In the genomic region with DNA sequence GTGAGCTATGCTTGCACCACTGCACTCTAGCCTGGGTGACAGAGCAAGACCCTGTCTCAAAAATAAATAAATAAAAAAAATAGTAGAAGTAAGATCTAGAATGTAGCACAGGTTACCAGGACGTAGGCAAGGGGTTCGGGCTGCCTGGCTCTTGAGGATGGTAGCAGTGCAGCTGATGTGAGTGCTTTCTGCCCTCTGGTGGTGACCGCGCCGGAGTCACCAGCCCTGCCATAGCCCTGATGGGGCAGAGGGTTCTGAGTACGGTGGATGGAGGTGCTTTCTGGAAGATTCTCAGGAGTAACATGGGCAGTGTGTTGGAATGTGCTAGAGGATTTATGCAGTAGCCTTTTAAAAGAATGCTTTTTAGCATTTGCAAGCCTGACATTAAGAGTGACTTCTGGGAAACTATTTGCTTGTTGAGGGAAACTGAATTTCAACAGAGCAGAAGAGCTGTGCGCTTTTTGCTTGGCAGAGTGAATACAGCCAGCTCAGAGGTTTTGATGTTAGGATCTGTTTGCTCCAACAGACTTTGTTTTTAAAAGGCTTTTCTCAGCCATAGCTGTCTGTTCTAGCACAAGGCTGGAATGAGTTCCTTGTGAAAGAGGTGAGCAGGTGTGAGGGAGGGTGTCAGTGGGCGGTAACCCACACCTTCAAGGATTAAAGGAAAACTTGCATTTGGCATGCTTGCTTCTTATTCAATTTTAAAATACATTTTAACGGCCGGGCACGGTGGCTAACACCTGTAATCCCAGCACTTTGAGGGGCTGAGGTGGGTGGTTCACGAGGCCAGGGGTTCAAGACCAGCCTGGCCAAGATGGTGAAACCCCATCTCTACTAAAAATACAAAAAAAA, we compare ENCODE assay signal across 8 cellular contexts.
DNase-seq lines count a peak whose midpoint lies in the region; ATAC-seq and TF ChIP-seq lines count a peak whose summit lies in the region.

No MANE protein-coding gene starts in this region.

- H3K4me1 Mint-ChIP-seq in IgD-negative memory B cell, result peaks cover 31 to 40% (median 36%) of the 10 kb centered on the region in 3 donors
- H3K4me1 Mint-ChIP-seq in activated naive CD8-positive, alpha-beta T cell (ENCODE audit: low read depth), result peaks cover 22% of the 10 kb centered on the region

- peaks cover 10 to 66% (median 44%) of the 10 kb centered on the region in 9 donors for H3K4me1 ChIP-seq in heart right ventricle

- H3K27ac ChIP-seq in heart right ventricle, result peak overlapping the region in 7 of 10 donors; percentile 2 to 73 (median 38)

- H3K36me3 Mint-ChIP-seq in IgD-negative memory B cell, result peaks cover 6% of the 10 kb centered on the region
- peaks cover 2% of the 10 kb centered on the region for H3K36me3 Mint-ChIP-seq in activated naive CD8-positive, alpha-beta T cell

- no peaks in the 10 kb centered on the region for H3K9me3 ChIP-seq in heart right ventricle

- no peaks in the 10 kb centered on the region for H3K9me3 Mint-ChIP-seq in IgD-negative memory B cell
- H3K9me3 Mint-ChIP-seq in activated naive CD8-positive, alpha-beta T cell (ENCODE audit: low read depth), result no peaks in the 10 kb centered on the region

- H3K27me3 ChIP-seq in heart right ventricle, result no peaks in the 10 kb centered on the region

- peaks cover 0 to 90% (median 35%) of the 10 kb centered on the region in 9 donors for H3K36me3 ChIP-seq in heart right ventricle

- intact Hi-C loops in heart right ventricle (cut with DNase I), result loop anchor here (2.0 to 10.0 kb wide), 13 partner anchors 64 to 394 kb away; a partner anchor contains a TSS

- no peak overlapping the region for H3K4me3 ChIP-seq in heart right ventricle

- peak overlapping the region in 1 of 3 donors; percentile 57 for H3K27ac Mint-ChIP-seq in IgD-negative memory B cell
- peak overlapping the region; percentile 77 for H3K27ac Mint-ChIP-seq in activated naive CD8-positive, alpha-beta T cell

- WGBS in heart right ventricle, 2 donors, result 61 to 64% methylated on average over 12 of the region's 12 CpGs

- peak; percentile 15 for DNase-seq in DMS79 (lab: John Stamatoyannopoulos, UW)
- peak; percentile 46 for DNase-seq in T follicular helper cell (ENCODE audit: low read depth)
- peak; percentile 61 to 71 for DNase-seq in heart right ventricle
- DNase-seq in retina, result peak; percentile 38

- TF ChIP-seq CTCF in heart right ventricle (IDR thresholded peaks at IDR 0.05), result peak; percentile 34 to 81 (median 72)

- H3K4me3 Mint-ChIP-seq in IgD-negative memory B cell, result peak overlapping the region in 3 of 4 donors; percentile 3 to 52 (median 8)
- no peak overlapping the region for H3K4me3 Mint-ChIP-seq in activated naive CD8-positive, alpha-beta T cell

- no peaks in the 10 kb centered on the region for H3K27me3 Mint-ChIP-seq in IgD-negative memory B cell
- no peaks in the 10 kb centered on the region for H3K27me3 Mint-ChIP-seq in activated naive CD8-positive, alpha-beta T cell

- peak; percentile 52 to 75 (median 66) for ATAC-seq in heart right ventricle
- ATAC-seq in GM18870 (IDR thresholded peaks at IDR 0.05; ENCODE audit: unreplicated experiment), result no peak
- no peak for ATAC-seq in HG02642 (IDR thresholded peaks at IDR 0.05; ENCODE audit: poor library complexity, unreplicated experiment)

Comparison
In these comparisons a context has a peak if more than half of its experiments do, and no peak if none do; other contexts are left out.
1. DNase-seq: peak in every context shown above with its lines; median percentile 66 in heart right ventricle; 46 in T follicular helper cell; 38 in retina; 15 in DMS79.
2. ATAC-seq: peak in heart right ventricle (8 of 8); none in GM18870 (single experiment) and HG02642 (single experiment).